In genomic region chr7:129611246-129612111, GRCh38 we compare ENCODE assay signal across 8 cellular contexts. TPM values are rescaled to one million over a fixed set of nuclear protein-coding genes. Genes with fewer than 3 reads are reported as not detected.
DNase-seq lines count a peak whose midpoint lies in the region; FAIRE-seq and TF ChIP-seq lines count a peak whose summit lies in the region.

TSS of gene NRF1 (plus strand) at chr7:129611720. CDS start at chr7:129657352, 45,632 bp downstream.

- H3K4me3 ChIP-seq in SJSA1 (peak within 1 kb of the TSS; percentile 82), neutrophil (ENCODE audit: low read depth in 1 of 2, low read length in 1 of 2) (peak within 1 kb of the TSS; percentile 80 to 94)

- peak; percentile 75 for DNase-seq in GOT3 (lab: John Stamatoyannopoulos, UW)
- DNase-seq in M059J (ENCODE audit: low read depth): peak; percentile 90
- DNase-seq in SJSA1 (ENCODE audit: low read depth in 1 of 2, low spot score in 2 of 2): peak; percentile 91 to 96
- peak; percentile 79 to 92 (median 81) for DNase-seq in activated naive CD4-positive, alpha-beta T cell (lab: John Stamatoyannopoulos, UW)
- peak; percentile 85 to 94 for DNase-seq in frontal cortex (ENCODE audit: low spot score in 2 of 2)

- FAIRE-seq in frontal cortex (lab: Jason Lieb, UNC): no peak

- H3K27me3 ChIP-seq in SJSA1 (replicated peaks): no peaks in the 10 kb centered on the region
- H3K27me3 ChIP-seq in neutrophil: no peaks in the 10 kb centered on the region

- TF ChIP-seq CTCF in neutrophil (IDR thresholded peaks at IDR 0.05): peak; percentile 86
- TF ChIP-seq CTCF in subcutaneous adipose tissue (IDR thresholded peaks at IDR 0.05; ENCODE audit: low read depth): no peak

- H3K36me3 ChIP-seq in ES-I3 (ENCODE audit: insufficient read depth, low read length): peaks cover 4% of the 10 kb centered on the region
- peaks cover 39% of the 10 kb centered on the region for H3K36me3 ChIP-seq in SJSA1
- no peaks in the 10 kb centered on the region for H3K36me3 ChIP-seq in neutrophil

- H3K4me1 ChIP-seq in ES-I3 (ENCODE audit: insufficient read depth, low read length) (peaks cover 10% of the 10 kb centered on the region), SJSA1 (replicated peaks) (peaks cover 8% of the 10 kb centered on the region; the same call in 1 of the 2 replicates), neutrophil (ENCODE audit: control insufficient read depth in 1 of 2, insufficient read depth in 1 of 2, low read depth in 1 of 2, low read length in 1 of 2) (peaks cover 83 to 87% of the 10 kb centered on the region in 2 experiments)

- H3K9ac ChIP-seq in ES-I3 (ENCODE audit: low read depth, low read length): peak within 1 kb of the TSS; percentile 93

- H3K9me3 ChIP-seq in ES-I3 (ENCODE audit: control insufficient read depth, insufficient read depth, low read length) (no peaks in the 10 kb centered on the region; the same call in 1 of the 2 replicates), SJSA1 (replicated peaks) (no peaks in the 10 kb centered on the region), neutrophil (no peaks in the 10 kb centered on the region)

- peak within 1 kb of the TSS; percentile 89 for H3K27ac ChIP-seq in SJSA1
- peak within 1 kb of the TSS; percentile 91 for H3K27ac ChIP-seq in neutrophil

RNA-seq across cellular contexts. Expression of gene NRF1, which starts in this region (rescaled TPM):
- total RNA-seq in M059J (2014; rRNA removed; shearing (Covaris generic)): 13.3 and 20.2 TPM in 2 replicates
- total RNA-seq in SJSA1 (2014; rRNA removed; shearing (Covaris generic)): 6.7 and 20.9 TPM in 2 replicates
- total RNA-seq in frontal cortex (19.2 TPM), subcutaneous adipose tissue (10 to 100 TPM; 12.8 to 26.7 (median 19.9) TPM)

Comparison
In these comparisons a context has a peak if more than half of its experiments do, and no peak if none do; other contexts are left out.
1. Peak in every context shown above with its lines: DNase-seq, H3K4me3 ChIP-seq and H3K27ac ChIP-seq.